ENCODE assay signal across 9 cellular contexts in genomic region chr5:123209163-123210013, GRCh38.
DNase-seq lines count a peak whose midpoint lies in the region; ATAC-seq and TF ChIP-seq lines count a peak whose summit lies in the region.
"Had no signal": no experiment of that assay in that cellular context is flagged by ENCODE, and none has a peak within 500 bp of the region (broad histone marks: within the 10 kb centered on the region; RNA-seq: fewer than 3 reads in every experiment).

No MANE protein-coding gene starts in this region.

- ATAC-seq in GM18517 (IDR thresholded peaks at IDR 0.05; ENCODE audit: unreplicated experiment) (peak; percentile 73), HG03108 (IDR thresholded peaks at IDR 0.05; ENCODE audit: unreplicated experiment) (peak; percentile 43), GM21737 (IDR thresholded peaks at IDR 0.05; ENCODE audit: unreplicated experiment) (no peak)
- ATAC-seq in activated T-helper 17 cell treated with anti-CD3 and anti-CD28 coated beads, Interleukin-2, amount 50 U/mL, for 72 hours (replicated peaks): peak; percentile 46

- TF ChIP-seq CTCF in nephron (IDR thresholded peaks at IDR 0.05; ENCODE audit: unreplicated experiment in 3 of 3) (no peak), dorsolateral prefrontal cortex (IDR thresholded peaks at IDR 0.05 in 54 of 56, conservative IDR thresholded peaks at IDR 0.05 in 2 of 56; ENCODE audit: low read depth in 1 of 56, partially characterized antibody in 56 of 56) (no peak), left ventricle myocardium inferior (IDR thresholded peaks at IDR 0.05; ENCODE audit: borderline replicate concordance) (no peak)

- H3K4me1 ChIP-seq in left ventricle myocardium inferior: peaks cover 8% of the 10 kb centered on the region

- H3K27ac Mint-ChIP-seq in activated T-helper 17 cell treated with anti-CD3 and anti-CD28 coated beads, Interleukin-2, amount 50 U/mL, for 72 hours: no peak overlapping the region
- peak overlapping the region; percentile 82 to 90 (median 90) for H3K27ac Mint-ChIP-seq in nephron

- no peak overlapping the region for H3K4me3 Mint-ChIP-seq in activated T-helper 17 cell treated with anti-CD3 and anti-CD28 coated beads, Interleukin-2, amount 50 U/mL, for 72 hours
- H3K4me3 Mint-ChIP-seq in nephron: no peak overlapping the region
- H3K4me3 Mint-ChIP-seq: brain had no signal

- intact Hi-C loops in dorsolateral prefrontal cortex (cut with DNase I) (no loop called here), left ventricle myocardium inferior (cut with micrococcal nuclease) (no loop called here)

- no peaks in the 10 kb centered on the region for H3K9me3 ChIP-seq in left ventricle myocardium inferior (replicated peaks)

- H3K4me3 ChIP-seq in dorsolateral prefrontal cortex (no peak overlapping the region), left ventricle myocardium inferior (no peak overlapping the region)

- no peak overlapping the region for H3K27ac ChIP-seq in dorsolateral prefrontal cortex
- no peak overlapping the region for H3K27ac ChIP-seq in left ventricle myocardium inferior (replicated peaks)

- peaks cover 3% of the 10 kb centered on the region for H3K27me3 Mint-ChIP-seq in activated T-helper 17 cell treated with anti-CD3 and anti-CD28 coated beads, Interleukin-2, amount 50 U/mL, for 72 hours
- no peaks in the 10 kb centered on the region for H3K27me3 Mint-ChIP-seq in nephron (ENCODE audit: low read depth)
- H3K27me3 Mint-ChIP-seq: brain had no signal

- H3K4me1 Mint-ChIP-seq in activated T-helper 17 cell treated with anti-CD3 and anti-CD28 coated beads, Interleukin-2, amount 50 U/mL, for 72 hours: no peaks in the 10 kb centered on the region
- peaks cover 53% of the 10 kb centered on the region for H3K4me1 Mint-ChIP-seq in nephron
- H3K4me1 Mint-ChIP-seq: brain had no signal

- no peaks in the 10 kb centered on the region for H3K36me3 ChIP-seq in left ventricle myocardium inferior

- H3K9me3 Mint-ChIP-seq in activated T-helper 17 cell treated with anti-CD3 and anti-CD28 coated beads, Interleukin-2, amount 50 U/mL, for 72 hours: no peaks in the 10 kb centered on the region
- H3K9me3 Mint-ChIP-seq in nephron: no peaks in the 10 kb centered on the region
- H3K9me3 Mint-ChIP-seq: brain had no signal

- peaks cover 0 to 3% (median 0%) of the 10 kb centered on the region in 45 donors for H3K27me3 ChIP-seq in dorsolateral prefrontal cortex
- no peaks in the 10 kb centered on the region for H3K27me3 ChIP-seq in left ventricle myocardium inferior (ENCODE audit: low read depth)

- no peak for DNase-seq in dorsolateral prefrontal cortex
- no peak for DNase-seq in NCI-H187 treated with DMSO at 0.1 percent for 48 hours (lab: John Stamatoyannopoulos, UW)
- no peak for DNase-seq in left ventricle myocardium inferior

- H3K36me3 Mint-ChIP-seq in activated T-helper 17 cell treated with anti-CD3 and anti-CD28 coated beads, Interleukin-2, amount 50 U/mL, for 72 hours (ENCODE audit: low read depth): no peaks in the 10 kb centered on the region
- no peaks in the 10 kb centered on the region for H3K36me3 Mint-ChIP-seq in nephron (ENCODE audit: low read depth)
- H3K36me3 Mint-ChIP-seq: brain had no signal
